Comparison of ENCODE assay signal across 1 cellular context in genomic region chr16:28824548-28824973, GRCh38.
TF ChIP-seq lines count a peak whose summit lies in the region.

No MANE protein-coding gene starts in this region.

TF ChIP-seq in HEK293, 187 proteins besides CTCF, POLR2A, EP300 and RAD21 (continued from another document):
- TF ChIP-seq ZNF324 (tag by site-specific recombination; IDR thresholded peaks at IDR 0.05) = peak; percentile 30; the same call in 1 of the 2 replicates
- TF ChIP-seq ZBTB17 (tag by site-specific recombination; IDR thresholded peaks at IDR 0.05) = peak; percentile 36; the same call in 1 of the 2 replicates
- TF ChIP-seq ZNF600 (tag by site-specific recombination; IDR thresholded peaks at IDR 0.05) = no peak
- TF ChIP-seq, protein P1, sequence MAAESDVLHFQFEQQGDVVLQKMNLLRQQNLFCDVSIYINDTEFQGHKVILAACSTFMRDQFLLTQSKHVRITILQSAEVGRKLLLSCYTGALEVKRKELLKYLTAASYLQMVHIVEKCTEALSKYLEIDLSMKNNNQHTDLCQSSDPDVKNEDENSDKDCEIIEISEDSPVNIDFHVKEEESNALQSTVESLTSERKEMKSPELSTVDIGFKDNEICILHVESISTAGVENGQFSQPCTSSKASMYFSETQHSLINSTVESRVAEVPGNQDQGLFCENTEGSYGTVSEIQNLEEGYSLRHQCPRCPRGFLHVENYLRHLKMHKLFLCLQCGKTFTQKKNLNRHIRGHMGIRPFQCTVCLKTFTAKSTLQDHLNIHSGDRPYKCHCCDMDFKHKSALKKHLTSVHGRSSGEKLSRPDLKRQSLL (tag by site-specific recombination; IDR thresholded peaks at IDR 0.05) = no peak
- no peak for TF ChIP-seq ZNF426 (tag by site-specific recombination; IDR thresholded peaks at IDR 0.05)
- TF ChIP-seq GFI1B (tag by site-specific recombination; IDR thresholded peaks at IDR 0.05) = no peak
- TF ChIP-seq ZSCAN16 (tag by site-specific recombination; IDR thresholded peaks at IDR 0.05) = no peak
- no peak for TF ChIP-seq HOXD13 (CRISPR knock-in tag; IDR thresholded peaks at IDR 0.05; ENCODE audit: borderline replicate concordance)
- no peak for TF ChIP-seq ELK4 (IDR thresholded peaks at IDR 0.05; ENCODE audit: borderline replicate concordance, low read depth, low read length)
- peak; percentile 42; the same call in 1 of the 2 replicates for TF ChIP-seq ZNF2 (tag by site-specific recombination; IDR thresholded peaks at IDR 0.05)
- TF ChIP-seq ZNF175 (tag by site-specific recombination; IDR thresholded peaks at IDR 0.05) = no peak
- TF ChIP-seq SALL2 (tag by site-specific recombination; IDR thresholded peaks at IDR 0.05; ENCODE audit: borderline replicate concordance) = no peak
- TF ChIP-seq ZBTB10 (tag by site-specific recombination; IDR thresholded peaks at IDR 0.05) = no peak
- TF ChIP-seq ZSCAN30 (tag by site-specific recombination; IDR thresholded peaks at IDR 0.05) = peak; percentile 39; the same call in 1 of the 2 replicates
- TF ChIP-seq GLIS1 (tag by site-specific recombination; IDR thresholded peaks at IDR 0.05) = no peak
- no peak for TF ChIP-seq ZBTB11 (tag by site-specific recombination; conservative IDR thresholded peaks at IDR 0.05; ENCODE audit: low read depth)
- TF ChIP-seq YY1 (tag by site-specific recombination; IDR thresholded peaks at IDR 0.05) = no peak
- TF ChIP-seq ZBTB8A (tag by site-specific recombination; IDR thresholded peaks at IDR 0.05) = peak; percentile 40; the same call in 1 of the 2 replicates
TF ChIP-seq in HEK293: peak in this region for 7.
